ENCODE assay signal across 1 cellular context in the genomic region with DNA sequence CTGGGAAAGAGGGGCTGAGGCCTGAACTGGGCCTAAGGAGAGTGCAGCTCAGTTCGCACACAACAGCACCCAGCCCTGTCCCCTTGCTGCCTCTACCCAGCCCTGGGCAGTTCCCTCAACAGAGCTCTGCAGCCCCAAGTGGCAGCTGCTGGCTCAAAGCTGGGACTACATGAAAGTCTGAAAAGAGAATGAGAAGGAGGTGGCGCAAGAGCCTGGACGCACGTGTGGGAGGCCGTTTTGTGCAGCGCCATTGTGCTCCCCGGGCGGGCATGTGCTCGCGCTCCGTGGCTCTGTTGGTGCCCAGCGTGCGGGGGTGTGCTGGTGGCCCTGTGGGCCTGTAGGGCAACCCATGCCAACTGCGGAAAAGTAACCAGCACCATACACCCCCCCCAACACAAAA.
TF ChIP-seq lines count a peak whose summit lies in the region.

No MANE protein-coding gene starts in this region.

TF ChIP-seq in GM23338, 12 proteins besides CTCF, POLR2A, EP300 and RAD21 (continued from another document):
- TF ChIP-seq, protein P1, sequence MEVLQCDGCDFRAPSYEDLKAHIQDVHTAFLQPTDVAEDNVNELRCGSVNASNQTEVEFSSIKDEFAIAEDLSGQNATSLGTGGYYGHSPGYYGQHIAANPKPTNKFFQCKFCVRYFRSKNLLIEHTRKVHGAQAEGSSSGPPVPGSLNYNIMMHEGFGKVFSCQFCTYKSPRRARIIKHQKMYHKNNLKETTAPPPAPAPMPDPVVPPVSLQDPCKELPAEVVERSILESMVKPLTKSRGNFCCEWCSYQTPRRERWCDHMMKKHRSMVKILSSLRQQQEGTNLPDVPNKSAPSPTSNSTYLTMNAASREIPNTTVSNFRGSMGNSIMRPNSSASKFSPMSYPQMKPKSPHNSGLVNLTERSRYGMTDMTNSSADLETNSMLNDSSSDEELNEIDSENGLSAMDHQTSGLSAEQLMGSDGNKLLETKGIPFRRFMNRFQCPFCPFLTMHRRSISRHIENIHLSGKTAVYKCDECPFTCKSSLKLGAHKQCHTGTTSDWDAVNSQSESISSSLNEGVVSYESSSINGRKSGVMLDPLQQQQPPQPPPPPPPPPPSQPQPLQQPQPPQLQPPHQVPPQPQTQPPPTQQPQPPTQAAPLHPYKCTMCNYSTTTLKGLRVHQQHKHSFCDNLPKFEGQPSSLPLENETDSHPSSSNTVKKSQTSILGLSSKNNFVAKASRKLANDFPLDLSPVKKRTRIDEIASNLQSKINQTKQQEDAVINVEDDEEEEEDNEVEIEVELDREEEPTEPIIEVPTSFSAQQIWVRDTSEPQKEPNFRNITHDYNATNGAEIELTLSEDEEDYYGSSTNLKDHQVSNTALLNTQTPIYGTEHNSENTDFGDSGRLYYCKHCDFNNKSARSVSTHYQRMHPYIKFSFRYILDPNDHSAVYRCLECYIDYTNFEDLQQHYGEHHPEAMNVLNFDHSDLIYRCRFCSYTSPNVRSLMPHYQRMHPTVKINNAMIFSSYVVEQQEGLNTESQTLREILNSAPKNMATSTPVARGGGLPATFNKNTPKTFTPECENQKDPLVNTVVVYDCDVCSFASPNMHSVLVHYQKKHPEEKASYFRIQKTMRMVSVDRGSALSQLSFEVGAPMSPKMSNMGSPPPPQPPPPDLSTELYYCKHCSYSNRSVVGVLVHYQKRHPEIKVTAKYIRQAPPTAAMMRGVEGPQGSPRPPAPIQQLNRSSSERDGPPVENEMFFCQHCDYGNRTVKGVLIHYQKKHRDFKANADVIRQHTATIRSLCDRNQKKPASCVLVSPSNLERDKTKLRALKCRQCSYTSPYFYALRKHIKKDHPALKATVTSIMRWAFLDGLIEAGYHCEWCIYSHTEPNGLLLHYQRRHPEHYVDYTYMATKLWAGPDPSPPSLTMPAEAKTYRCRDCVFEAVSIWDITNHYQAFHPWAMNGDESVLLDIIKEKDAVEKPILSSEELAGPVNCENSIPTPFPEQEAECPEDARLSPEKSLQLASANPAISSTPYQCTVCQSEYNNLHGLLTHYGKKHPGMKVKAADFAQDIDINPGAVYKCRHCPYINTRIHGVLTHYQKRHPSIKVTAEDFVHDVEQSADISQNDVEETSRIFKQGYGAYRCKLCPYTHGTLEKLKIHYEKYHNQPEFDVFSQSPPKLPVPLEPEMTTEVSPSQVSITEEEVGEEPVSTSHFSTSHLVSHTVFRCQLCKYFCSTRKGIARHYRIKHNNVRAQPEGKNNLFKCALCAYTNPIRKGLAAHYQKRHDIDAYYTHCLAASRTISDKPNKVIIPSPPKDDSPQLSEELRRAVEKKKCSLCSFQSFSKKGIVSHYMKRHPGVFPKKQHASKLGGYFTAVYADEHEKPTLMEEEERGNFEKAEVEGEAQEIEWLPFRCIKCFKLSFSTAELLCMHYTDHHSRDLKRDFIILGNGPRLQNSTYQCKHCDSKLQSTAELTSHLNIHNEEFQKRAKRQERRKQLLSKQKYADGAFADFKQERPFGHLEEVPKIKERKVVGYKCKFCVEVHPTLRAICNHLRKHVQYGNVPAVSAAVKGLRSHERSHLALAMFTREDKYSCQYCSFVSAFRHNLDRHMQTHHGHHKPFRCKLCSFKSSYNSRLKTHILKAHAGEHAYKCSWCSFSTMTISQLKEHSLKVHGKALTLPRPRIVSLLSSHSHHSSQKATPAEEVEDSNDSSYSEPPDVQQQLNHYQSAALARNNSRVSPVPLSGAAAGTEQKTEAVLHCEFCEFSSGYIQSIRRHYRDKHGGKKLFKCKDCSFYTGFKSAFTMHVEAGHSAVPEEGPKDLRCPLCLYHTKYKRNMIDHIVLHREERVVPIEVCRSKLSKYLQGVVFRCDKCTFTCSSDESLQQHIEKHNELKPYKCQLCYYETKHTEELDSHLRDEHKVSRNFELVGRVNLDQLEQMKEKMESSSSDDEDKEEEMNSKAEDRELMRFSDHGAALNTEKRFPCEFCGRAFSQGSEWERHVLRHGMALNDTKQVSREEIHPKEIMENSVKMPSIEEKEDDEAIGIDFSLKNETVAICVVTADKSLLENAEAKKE (CRISPR knock-in tag; IDR thresholded peaks at IDR 0.05): no peak
- TF ChIP-seq POLR2AphosphoS5 (IDR thresholded peaks at IDR 0.05; ENCODE audit: low read depth) (no peak), ZNF114 (CRISPR knock-in tag; IDR thresholded peaks at IDR 0.05) (no peak)
